34 cellular contexts compared by ENCODE assay signal in genomic region chr19:1718382-1719315, GRCh38. TPM values are rescaled to one million over a fixed set of nuclear protein-coding genes. Genes with fewer than 3 reads are reported as not detected.
DNase-seq lines count a peak whose midpoint lies in the region; ATAC-seq and TF ChIP-seq lines count a peak whose summit lies in the region.
"Had no signal": no experiment of that assay in that cellular context is flagged by ENCODE, and none has a peak within 500 bp of the region (broad histone marks: within the 10 kb centered on the region; RNA-seq: fewer than 3 reads in every experiment).

No MANE protein-coding gene starts in this region.

- H3K4me3 ChIP-seq in mammary epithelial cell (replicated peaks in 1 of 3; ENCODE audit: insufficient read depth in 1 of 3, low read depth in 2 of 3, low read length in 3 of 3) (no peak overlapping the region), iPS-18a (ENCODE audit: low read length) (peak overlapping the region; percentile 28)
- H3K4me3 ChIP-seq: GM23248, lung, ovary had no signal

- H3K4me3 Mint-ChIP-seq in MCF 10A (ENCODE audit: unreplicated experiment) (no peak overlapping the region), WTC11 (peak overlapping the region; percentile 51)
- H3K4me3 Mint-ChIP-seq: activated CD4-positive, alpha-beta T cell treated with anti-CD3 and anti-CD28 coated beads, Interleukin-2, amount 10 ng/mL, durations not matched to agents 24 days and 14 days; activated naive CD8-positive, alpha-beta T cell treated with anti-CD3 and anti-CD28 coated beads, Interleukin-2, amount 10 ng/mL, durations not matched to agents 7 days and 5 days; natural killer cell treated with Interleukin-12 subunit alpha and Interleukin-12 subunit beta and Interleukin-15 and Interleukin-18, amount 100 ng/mL, for 72 hours had no signal

- H3K36me3 ChIP-seq in mammary epithelial cell (ENCODE audit: insufficient read depth, low read length) (no peaks in the 10 kb centered on the region), iPS-18a (ENCODE audit: control insufficient read depth, low read depth, low read length) (no peaks in the 10 kb centered on the region)
- H3K36me3 ChIP-seq: ovary had no signal

- H3K9me3 Mint-ChIP-seq in MCF 10A (ENCODE audit: unreplicated experiment) = peaks cover 16% of the 10 kb centered on the region
- H3K9me3 Mint-ChIP-seq in WTC11 = peaks cover 5% of the 10 kb centered on the region; the same call in 1 of the 2 replicates

- no peaks in the 10 kb centered on the region for H3K79me2 ChIP-seq in mammary epithelial cell (ENCODE audit: insufficient read depth, low read length)

- BruUV-seq in mammary epithelial cell (replicated peaks; lab: Mats Ljungman, UMichigan) = no TSS peak
- no TSS peak for BruUV-seq in MCF 10A (replicated peaks; lab: Mats Ljungman, UMichigan)

- WGBS in mammary epithelial cell (ENCODE audit: low coverage, missing lambda C conversion rate) = 10% methylated on average over 4 of the region's 52 CpGs

- H3K27me3 Mint-ChIP-seq in MCF 10A (ENCODE audit: insufficient read depth, unreplicated experiment) (peaks cover 23% of the 10 kb centered on the region), WTC11 (ENCODE audit: low read depth) (peaks cover 54% of the 10 kb centered on the region)

- ATAC-seq in WTC11 (peak; percentile 34), HG02870 (IDR thresholded peaks at IDR 0.05; ENCODE audit: unreplicated experiment) (no peak), left lobe of liver (no peak)
- ATAC-seq: natural killer cell treated with Interleukin-12 subunit alpha and Interleukin-12 subunit beta and Interleukin-15 and Interleukin-18, amount 100 ng/mL, for 72 hours; stimulated activated naive CD8-positive, alpha-beta T cell treated with anti-CD3 and anti-CD28 coated beads, Interleukin-15, Interleukin-2, amounts not matched to agents 100 U/mL and 50 U/mL, for 24 hours had no signal

- peak overlapping the region; percentile 6 for H2AFZ ChIP-seq in mammary epithelial cell (ENCODE audit: low read depth, low read length)
- H2AFZ ChIP-seq: GM23248 had no signal

- H3K27ac Mint-ChIP-seq in MCF 10A (ENCODE audit: low read depth, unreplicated experiment) (no peak overlapping the region), WTC11 (no peak overlapping the region)
- H3K27ac Mint-ChIP-seq: activated naive CD8-positive, alpha-beta T cell treated with anti-CD3 and anti-CD28 coated beads, Interleukin-2, amount 10 ng/mL, durations not matched to agents 7 days and 5 days; natural killer cell treated with Interleukin-12 subunit alpha and Interleukin-12 subunit beta and Interleukin-15 and Interleukin-18, amount 100 ng/mL, for 72 hours had no signal

- in situ Hi-C loops in mammary epithelial cell (cut with MboI; ENCODE audit: low sequenced_read_pairs in 2 of 2) = no loop called here

- DNase-seq in mammary epithelial cell = no peak
- DNase-seq in MCF 10A (ENCODE audit: unreplicated experiment) = no peak
- no peak for DNase-seq in WTC11 (ENCODE audit: low spot score)
- peak; percentile 71 for DNase-seq in retina
- DNase-seq in stimulated activated naive CD4-positive, alpha-beta T cell treated with Interleukin-2 at 50 U/mL for 16 hours (lab: John Stamatoyannopoulos, UW) = no peak
- DNase-seq in left lobe of liver (ENCODE audit: low spot score) = no peak
- DNase-seq: 8988T; activated CD4-positive, alpha-beta T cell treated with anti-CD3 and anti-CD28 coated beads, Interleukin-2, amount 10 ng/mL, durations not matched to agents 24 days and 14 days; activated CD8-positive, alpha-beta memory T cell treated with anti-CD3 and anti-CD28 coated beads for 24 hours; activated effector memory CD4-positive, alpha-beta T cell treated with anti-CD3 and anti-CD28 coated beads, Interleukin-2, amount 50 U/mL, for 16 hours; activated naive CD8-positive, alpha-beta T cell treated with anti-CD3 and anti-CD28 coated beads, Interleukin-2, amount 10 ng/mL, durations not matched to agents 7 days and 5 days; activated T-cell treated with anti-CD3 and anti-CD28 coated beads, Interleukin-2, amount 50 U/mL, for 1 hour; aorta; Calu3; DND-41; effector CD4-positive, alpha-beta T cell; GM23248; Kasumi-1; NCI-H146; ovary; SIG-M5; small intestine; stimulated activated naive CD8-positive, alpha-beta T cell treated with anti-CD3 and anti-CD28 coated beads, Interleukin-15, Interleukin-2, amounts not matched to agents 100 U/mL and 50 U/mL, for 24 hours; T-helper 9 cell had no signal

- no peaks in the 10 kb centered on the region for H3K4me1 Mint-ChIP-seq in MCF 10A (ENCODE audit: insufficient read depth, unreplicated experiment)
- H3K4me1 Mint-ChIP-seq in WTC11 = peaks cover 5% of the 10 kb centered on the region
- H3K4me1 Mint-ChIP-seq: activated CD4-positive, alpha-beta T cell treated with anti-CD3 and anti-CD28 coated beads, Interleukin-2, amount 10 ng/mL, durations not matched to agents 24 days and 14 days; CD14-positive monocyte had no signal

- H3K9ac ChIP-seq in mammary epithelial cell (ENCODE audit: insufficient read depth, low read length) (no peak overlapping the region), iPS-18a (ENCODE audit: low read length) (no peak overlapping the region)
- H3K9ac ChIP-seq: GM23248 had no signal

- CTCF ChIA-PET in mammary epithelial cell (lab: Charles Lee; ENCODE audit: low non-redundant PET) = no interaction called here
- CTCF ChIA-PET in MCF 10A (lab: Yijun Ruan, JAX) = no interaction called here
- CTCF ChIA-PET in WTC11 (lab: Charles Lee) = interaction anchor here (0.6 to 3.0 kb wide), 8 partner anchors 44 to 1552 kb away, joined by 3 to 14 read pairs (median 4); no protein-coding TSS in a partner anchor

- H3K27ac ChIP-seq in mammary epithelial cell (ENCODE audit: insufficient read depth, low read depth, low read length) (no peak overlapping the region), iPS-18a (ENCODE audit: low read length) (no peak overlapping the region)
- H3K27ac ChIP-seq: GM23248, ovary, VCaP had no signal

- TF ChIP-seq CTCF in mammary epithelial cell (conservative IDR thresholded peaks at IDR 0.05 in 1 of 2, IDR thresholded peaks at IDR 0.05 in 1 of 2; ENCODE audit: extremely low read depth in 1 of 2, insufficient read depth in 1 of 2, low read depth in 1 of 2, low read length in 2 of 2) (no peak), MCF 10A (IDR thresholded peaks at IDR 0.05; ENCODE audit: unreplicated experiment) (no peak), WTC11 (IDR thresholded peaks at IDR 0.05) (no peak)

- peak overlapping the region; percentile 56 for H3K4me2 ChIP-seq in mammary epithelial cell (ENCODE audit: insufficient read depth, low read depth, low read length)

- H3K36me3 Mint-ChIP-seq in MCF 10A (ENCODE audit: insufficient read depth, unreplicated experiment) (no peaks in the 10 kb centered on the region), WTC11 (no peaks in the 10 kb centered on the region)
- H3K36me3 Mint-ChIP-seq: CD14-positive monocyte had no signal

- no peaks in the 10 kb centered on the region for H3K9me3 ChIP-seq in mammary epithelial cell (replicated peaks; ENCODE audit: insufficient read depth, low read length)
- no peaks in the 10 kb centered on the region for H3K9me3 ChIP-seq in iPS-18a (ENCODE audit: control insufficient read depth, low read depth, low read length)
- H3K9me3 ChIP-seq: ovary had no signal

- H3K4me1 ChIP-seq in mammary epithelial cell (ENCODE audit: insufficient read depth, low read length) (peaks cover 3% of the 10 kb centered on the region), iPS-18a (ENCODE audit: control insufficient read depth, low read depth, low read length) (no peaks in the 10 kb centered on the region)

- no peaks in the 10 kb centered on the region for H4K20me1 ChIP-seq in mammary epithelial cell (ENCODE audit: insufficient read depth, low read length)

- intact Hi-C loops in mammary epithelial cell (cut with micrococcal nuclease) (no loop called here), MCF 10A (cut with micrococcal nuclease) (no loop called here)

- POLR2A ChIA-PET in MCF 10A (lab: Yijun Ruan, JAX) = no interaction called here
- POLR2A ChIA-PET in WTC11 (lab: Charles Lee) = no interaction called here

- H3K27me3 ChIP-seq in mammary epithelial cell (ENCODE audit: insufficient read depth, low read length) (peaks cover 4% of the 10 kb centered on the region), iPS-18a (ENCODE audit: control insufficient read depth, insufficient read depth, low read length) (peaks cover 40% of the 10 kb centered on the region)
- H3K27me3 ChIP-seq: ovary had no signal

- dilution Hi-C loops in mammary epithelial cell (cut with HindIII; ENCODE audit: low sequenced_read_pairs) = no loop called here

TF ChIP-seq in WTC11, 78 proteins besides CTCF, POLR2A, EP300 and RAD21:
- TF ChIP-seq E2F4 (CRISPR knock-in tag; IDR thresholded peaks at IDR 0.05; ENCODE audit: borderline replicate concordance, low read depth) (no peak), ZNF317 (CRISPR knock-in tag; IDR thresholded peaks at IDR 0.05; ENCODE audit: borderline replicate concordance, low read depth) (no peak), MAX (CRISPR knock-in tag; IDR thresholded peaks at IDR 0.05) (0 out of 2 replicates have a peak, but pooled peaks have one; percentile 18)

RNA-seq across cellular contexts. Expression of gene ONECUT3, which starts 34.7 kb away (rescaled TPM):
- total RNA-seq in mammary epithelial cell (under 1 TPM in 1 of 2 donors, not detected in 1; 0.09 TPM), MCF 10A (2022) (0.02 TPM in 1 of 2 replicates, not detected in the other), WTC11 (2021) (0.04 TPM in 1 of 3 replicates, not detected in the others), left lobe of liver (0.03 TPM)
- 0.01 TPM for polyA plus RNA-seq in mammary epithelial cell
- not detected for polyA minus RNA-seq in mammary epithelial cell
- total RNA-seq: activated CD4-positive, alpha-beta T cell treated with anti-CD3 and anti-CD28 coated beads, Interleukin-2, amount 10 ng/mL, durations not matched to agents 24 days and 14 days; activated naive CD8-positive, alpha-beta T cell treated with anti-CD3 and anti-CD28 coated beads, Interleukin-2, amount 10 ng/mL, durations not matched to agents 7 days and 5 days; aorta; epithelial cell of proximal tubule; GM23248; lung; natural killer cell treated with Interleukin-12 subunit alpha and Interleukin-12 subunit beta and Interleukin-15 and Interleukin-18, amount 100 ng/mL, for 72 hours; renal cortical epithelial cell; temporal lobe; urinary bladder had no signal
- polyA plus RNA-seq: CD14-positive monocyte, GM23248, lung, ovary, urinary bladder had no signal
